ENCODE assay signal across 20 cellular contexts in the genomic region with DNA sequence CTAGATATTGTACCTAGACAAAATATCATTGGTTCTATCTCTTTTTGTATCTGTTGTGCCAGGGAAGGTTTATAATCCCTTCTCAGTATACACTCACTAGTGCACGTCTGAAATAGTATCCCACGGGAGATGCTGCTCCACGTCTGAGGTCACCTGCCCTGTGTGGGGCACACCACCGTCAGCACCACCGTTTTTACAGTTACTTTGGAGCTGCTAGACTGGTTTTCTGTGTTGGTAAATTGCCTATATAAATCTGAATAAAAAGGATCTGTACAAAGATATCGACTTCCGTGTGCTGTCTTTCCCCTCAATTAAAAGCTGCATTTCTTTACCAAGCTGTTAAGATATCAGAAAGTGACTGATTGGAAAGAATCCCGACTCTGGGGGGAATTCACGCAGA. TPM values are rescaled to one million over a fixed set of nuclear protein-coding genes. Genes with fewer than 3 reads are reported as not detected.
"Had no signal": no experiment of that assay in that cellular context is flagged by ENCODE, and none has a peak within 500 bp of the region (broad histone marks: within the 10 kb centered on the region; RNA-seq: fewer than 3 reads in every experiment).

No MANE protein-coding gene starts in this region.

- FAIRE-seq: frontal cortex, pancreas had no signal

- H3K27me3 ChIP-seq: brain microvascular endothelial cell, neutrophil, pancreas, right lobe of liver, thyroid gland had no signal

- H3K4me1 ChIP-seq: pancreas, right lobe of liver, thyroid gland had no signal

- H3K9me3 ChIP-seq: neutrophil, pancreas, right lobe of liver, thyroid gland had no signal

- H3K27me3 Mint-ChIP-seq: activated naive CD8-positive, alpha-beta T cell had no signal

- H3K4me3 Mint-ChIP-seq: activated naive CD8-positive, alpha-beta T cell; activated T-helper 1 cell treated with anti-CD3 and anti-CD28 coated beads, Interleukin-12 subunit alpha, Interleukin-12 subunit beta, Interleukin-2, Interleukin-4 antibody, amounts not matched to agents 30 ng/mL and 10 ng/mL and 1 ng/mL, durations not matched to agents 14 hours and 24 hours and 36 hours; naive thymus-derived CD8-positive, alpha-beta T cell had no signal

- H3K36me3 Mint-ChIP-seq: activated naive CD8-positive, alpha-beta T cell; naive thymus-derived CD8-positive, alpha-beta T cell had no signal

- DNase-seq: activated CD4-positive, alpha-beta T cell treated with anti-CD3 and anti-CD28 coated beads for 1 hour; activated CD4-positive, alpha-beta T cell treated with anti-CD3 and anti-CD28 coated beads, Interleukin-2, amount 50 U/mL, for 4 hours; brain microvascular endothelial cell; cortex of kidney; mesenchymal stem cell; naive thymus-derived CD8-positive, alpha-beta T cell; pancreas; right lobe of liver; stimulated activated CD4-positive, alpha-beta T cell treated with anti-CD3 and anti-CD28 coated beads, Interleukin-4, amount 100 ng/mL, for 1 hour; stimulated activated naive CD4-positive, alpha-beta T cell; SW 1271; T-helper 2 cell; thyroid gland; WERI-Rb-1 had no signal

- ATAC-seq: naive thymus-derived CD8-positive, alpha-beta T cell had no signal

- H3K36me3 ChIP-seq: brain microvascular endothelial cell, neutrophil, pancreas, right lobe of liver, thyroid gland, WERI-Rb-1 had no signal

- H3K4me2 ChIP-seq: smooth muscle cell had no signal

- H3K9me3 Mint-ChIP-seq: naive thymus-derived CD8-positive, alpha-beta T cell had no signal

- H3K4me3 ChIP-seq: pancreas, right lobe of liver, smooth muscle cell, thyroid gland had no signal

- H3K27ac ChIP-seq: brain microvascular endothelial cell, neutrophil, right lobe of liver, thyroid gland, WERI-Rb-1 had no signal

- H3K27ac Mint-ChIP-seq: activated naive CD8-positive, alpha-beta T cell; activated T-helper 1 cell treated with anti-CD3 and anti-CD28 coated beads, Interleukin-12 subunit alpha, Interleukin-12 subunit beta, Interleukin-2, Interleukin-4 antibody, amounts not matched to agents 30 ng/mL and 10 ng/mL and 1 ng/mL, durations not matched to agents 14 hours and 24 hours and 36 hours had no signal

RNA-seq across cellular contexts. Expression of a gene that starts 13.0 kb away (rescaled TPM):
- total RNA-seq: frontal cortex, kidney epithelial cell had no signal
